ENCODE assay signal across 18 cellular contexts in the genomic region with DNA sequence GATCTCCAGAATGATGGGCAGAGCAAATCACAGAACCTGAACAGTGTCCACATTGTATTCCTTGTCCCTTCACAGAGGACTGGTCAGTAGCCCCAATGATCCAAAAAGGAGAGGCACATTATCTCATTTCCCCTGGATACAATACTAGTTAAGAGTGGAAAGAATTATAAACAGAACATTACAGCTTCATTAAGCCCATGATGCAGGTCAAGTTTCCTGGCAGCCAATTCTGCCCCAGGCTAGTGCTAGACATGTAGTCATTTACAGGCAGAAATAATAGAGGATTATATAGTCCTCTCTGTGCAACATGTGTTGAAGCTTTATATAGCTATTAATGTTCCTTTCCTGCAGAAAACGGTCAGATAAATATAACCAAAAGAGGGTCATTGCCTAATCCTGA.
DNase-seq lines count a peak whose midpoint lies in the region; ATAC-seq and TF ChIP-seq lines count a peak whose summit lies in the region.
"Had no signal": no experiment of that assay in that cellular context is flagged by ENCODE, and none has a peak within 500 bp of the region (broad histone marks: within the 10 kb centered on the region; RNA-seq: fewer than 3 reads in every experiment).

No MANE protein-coding gene starts in this region.

- ATAC-seq in RWPE2 (ENCODE audit: low read depth) = 0 out of 3 replicates have a peak, but pooled peaks have one; percentile 19
- ATAC-seq: left lung, right lobe of liver had no signal

- peaks cover 15% of the 10 kb centered on the region for H3K36me3 Mint-ChIP-seq in HFFc6 (ENCODE audit: low read depth)
- no peaks in the 10 kb centered on the region for H3K36me3 Mint-ChIP-seq in activated T-helper 1 cell treated with anti-CD3 and anti-CD28 coated beads, Interleukin-12 subunit alpha, Interleukin-12 subunit beta, Interleukin-2, Interleukin-4 antibody, amounts not matched to agents 30 ng/mL and 10 ng/mL and 1 ng/mL, durations not matched to agents 14 hours and 24 hours and 36 hours (ENCODE audit: low read depth)

- H3K4me1 Mint-ChIP-seq in HFFc6 (ENCODE audit: low read depth) = peaks cover 33% of the 10 kb centered on the region
- no peaks in the 10 kb centered on the region for H3K4me1 Mint-ChIP-seq in activated T-helper 1 cell treated with anti-CD3 and anti-CD28 coated beads, Interleukin-12 subunit alpha, Interleukin-12 subunit beta, Interleukin-2, Interleukin-4 antibody, amounts not matched to agents 30 ng/mL and 10 ng/mL and 1 ng/mL, durations not matched to agents 14 hours and 24 hours and 36 hours (ENCODE audit: low read depth)

- H3K4me1 ChIP-seq in RWPE2 (ENCODE audit: insufficient read depth, poor library complexity, severe bottlenecking) = no peaks in the 10 kb centered on the region
- H3K4me1 ChIP-seq: left lung, right lobe of liver, uterus had no signal

- no peaks in the 10 kb centered on the region for H3K9me3 Mint-ChIP-seq in HFFc6
- no peaks in the 10 kb centered on the region for H3K9me3 Mint-ChIP-seq in activated T-helper 1 cell treated with anti-CD3 and anti-CD28 coated beads, Interleukin-12 subunit alpha, Interleukin-12 subunit beta, Interleukin-2, Interleukin-4 antibody, amounts not matched to agents 30 ng/mL and 10 ng/mL and 1 ng/mL, durations not matched to agents 14 hours and 24 hours and 36 hours
- H3K9me3 Mint-ChIP-seq: nephron had no signal

- H3K27me3 ChIP-seq in RWPE2 (ENCODE audit: insufficient read depth, poor library complexity, severe bottlenecking) = no peaks in the 10 kb centered on the region
- H3K27me3 ChIP-seq: left lung, right lobe of liver, uterus had no signal

- no peak overlapping the region for H3K4me3 ChIP-seq in RWPE2 (ENCODE audit: severe bottlenecking)
- H3K4me3 ChIP-seq: left lung, right lobe of liver, uterus had no signal

- H3K27me3 Mint-ChIP-seq in HFFc6 (ENCODE audit: insufficient read depth) = no peaks in the 10 kb centered on the region; the same call in 1 of the 2 replicates
- H3K27me3 Mint-ChIP-seq in activated T-helper 1 cell treated with anti-CD3 and anti-CD28 coated beads, Interleukin-12 subunit alpha, Interleukin-12 subunit beta, Interleukin-2, Interleukin-4 antibody, amounts not matched to agents 30 ng/mL and 10 ng/mL and 1 ng/mL, durations not matched to agents 14 hours and 24 hours and 36 hours (ENCODE audit: insufficient read depth) = no peaks in the 10 kb centered on the region

- peak overlapping the region; percentile 51 for H3K27ac Mint-ChIP-seq in HFFc6
- no peak overlapping the region for H3K27ac Mint-ChIP-seq in activated T-helper 1 cell treated with anti-CD3 and anti-CD28 coated beads, Interleukin-12 subunit alpha, Interleukin-12 subunit beta, Interleukin-2, Interleukin-4 antibody, amounts not matched to agents 30 ng/mL and 10 ng/mL and 1 ng/mL, durations not matched to agents 14 hours and 24 hours and 36 hours
- H3K27ac Mint-ChIP-seq: nephron had no signal

- no peak overlapping the region for H3K4me3 Mint-ChIP-seq in HFFc6
- H3K4me3 Mint-ChIP-seq in activated T-helper 1 cell treated with anti-CD3 and anti-CD28 coated beads, Interleukin-12 subunit alpha, Interleukin-12 subunit beta, Interleukin-2, Interleukin-4 antibody, amounts not matched to agents 30 ng/mL and 10 ng/mL and 1 ng/mL, durations not matched to agents 14 hours and 24 hours and 36 hours = no peak overlapping the region
- H3K4me3 Mint-ChIP-seq: nephron had no signal

- intact Hi-C loops in activated T-helper 1 cell treated with anti-CD3 and anti-CD28 coated beads, Interleukin-12 subunit alpha, Interleukin-12 subunit beta, Interleukin-2, Interleukin-4 antibody, amounts not matched to agents 30 ng/mL and 10 ng/mL and 1 ng/mL, durations not matched to agents 14 hours and 24 hours and 36 hours (cut with micrococcal nuclease) = no loop called here

- DNase-seq in COLO829 (ENCODE audit: low spot score) = peak; percentile 69
- peak; percentile 75 for DNase-seq in HFFc6
- no peak for DNase-seq in RWPE2 (ENCODE audit: low spot score)
- DNase-seq in foreskin melanocyte = peak; percentile 78
- DNase-seq in OCI-M1 (lab: John Stamatoyannopoulos, UW) = no peak
- DNase-seq in activated T-helper 1 cell treated with anti-CD3 and anti-CD28 coated beads, Interleukin-12 subunit alpha, Interleukin-12 subunit beta, Interleukin-2, Interleukin-4 antibody, amounts not matched to agents 30 ng/mL and 10 ng/mL and 1 ng/mL, durations not matched to agents 14 hours and 24 hours and 36 hours (ENCODE audit: low spot score) = no peak
- DNase-seq in amygdala (lab: John Stamatoyannopoulos, UW) = no peak
- no peak for DNase-seq in stimulated activated CD4-positive, alpha-beta T cell treated with anti-CD3 and anti-CD28 coated beads, Interleukin-4, amount 100 ng/mL, for 24 hours
- DNase-seq: activated CD8-positive, alpha-beta memory T cell treated with anti-CD3 and anti-CD28 coated beads for 24 hours; activated gamma-delta T cell treated with Interleukin-2 at 50 U/mL for 16 hours; GDM1; left lung; NCI-H2227 treated with DMSO at 0.1 percent for 48 hours; right lobe of liver; stimulated activated naive CD4-positive, alpha-beta T cell treated with Interleukin-2 at 50 U/mL for 16 hours; uterus had no signal

- no peaks in the 10 kb centered on the region for H3K9me3 ChIP-seq in RWPE2 (ENCODE audit: severe bottlenecking)
- H3K9me3 ChIP-seq: left lung, right lobe of liver, uterus had no signal

- no peak for TF ChIP-seq CTCF in HFFc6 (IDR thresholded peaks at IDR 0.05)
- no peak for TF ChIP-seq CTCF in RWPE2 (IDR thresholded peaks at IDR 0.05; ENCODE audit: poor library complexity, severe bottlenecking)

- no peak overlapping the region for H3K27ac ChIP-seq in RWPE2 (ENCODE audit: poor library complexity, severe bottlenecking)
- H3K27ac ChIP-seq: KMS-11, left lung, right lobe of liver, uterus had no signal

- no peaks in the 10 kb centered on the region for H3K36me3 ChIP-seq in RWPE2 (ENCODE audit: low read depth)
- H3K36me3 ChIP-seq: left lung, right lobe of liver, uterus had no signal

Comparison
In these comparisons a context has a peak if more than half of its experiments do, and no peak if none do; other contexts are left out.
1. DNase-seq: peak in COLO829 (single experiment), HFFc6 (single experiment) and foreskin melanocyte (single experiment); none in RWPE2 (single experiment), OCI-M1 (single experiment), activated T-helper 1 cell treated with anti-CD3 and anti-CD28 coated beads, Interleukin-12 subunit alpha, Interleukin-12 subunit beta, Interleukin-2, Interleukin-4 antibody, amounts not matched to agents 30 ng/mL and 10 ng/mL and 1 ng/mL, durations not matched to agents 14 hours and 24 hours and 36 hours (single experiment), amygdala (0 of 56) and stimulated activated CD4-positive, alpha-beta T cell treated with anti-CD3 and anti-CD28 coated beads, Interleukin-4, amount 100 ng/mL, for 24 hours (single experiment).